ENCODE assay signal across 1 cellular context in the genomic region with DNA sequence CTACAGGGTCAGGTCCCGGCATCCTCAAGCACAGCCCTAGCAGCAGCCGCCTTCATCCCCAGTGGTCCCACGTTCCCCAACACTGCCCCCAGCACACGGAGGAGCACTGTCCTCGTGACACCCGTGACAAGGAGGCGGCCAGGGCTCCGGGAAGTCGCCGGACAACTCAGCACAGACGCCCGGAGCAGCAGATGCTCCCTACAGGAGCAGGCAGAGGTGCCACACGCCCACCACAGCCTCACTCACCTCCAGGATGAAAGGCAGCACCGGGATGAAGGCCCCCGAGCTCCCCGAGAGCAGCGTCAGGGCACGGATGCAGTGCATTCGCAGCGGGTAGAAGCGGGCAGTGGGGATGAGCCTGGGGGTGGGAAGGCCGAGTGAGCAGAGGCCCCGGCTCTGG.
TF ChIP-seq lines count a peak whose summit lies in the region.

No MANE protein-coding gene starts in this region.

TF ChIP-seq in HepG2, 621 proteins besides CTCF, POLR2A, EP300 and RAD21:
- TF ChIP-seq, protein P1, sequence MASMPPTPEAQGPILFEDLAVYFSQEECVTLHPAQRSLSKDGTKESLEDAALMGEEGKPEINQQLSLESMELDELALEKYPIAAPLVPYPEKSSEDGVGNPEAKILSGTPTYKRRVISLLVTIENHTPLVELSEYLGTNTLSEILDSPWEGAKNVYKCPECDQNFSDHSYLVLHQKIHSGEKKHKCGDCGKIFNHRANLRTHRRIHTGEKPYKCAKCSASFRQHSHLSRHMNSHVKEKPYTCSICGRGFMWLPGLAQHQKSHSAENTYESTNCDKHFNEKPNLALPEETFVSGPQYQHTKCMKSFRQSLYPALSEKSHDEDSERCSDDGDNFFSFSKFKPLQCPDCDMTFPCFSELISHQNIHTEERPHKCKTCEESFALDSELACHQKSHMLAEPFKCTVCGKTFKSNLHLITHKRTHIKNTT (CRISPR knock-in tag; IDR thresholded peaks at IDR 0.05) = no peak
- peak; percentile 32; the same call in 1 of the 2 replicates for TF ChIP-seq RBFOX2 (IDR thresholded peaks at IDR 0.05; ENCODE audit: low read depth, low read length)
TF ChIP-seq in HepG2: peak in this region for 1.
